In the genomic region with DNA sequence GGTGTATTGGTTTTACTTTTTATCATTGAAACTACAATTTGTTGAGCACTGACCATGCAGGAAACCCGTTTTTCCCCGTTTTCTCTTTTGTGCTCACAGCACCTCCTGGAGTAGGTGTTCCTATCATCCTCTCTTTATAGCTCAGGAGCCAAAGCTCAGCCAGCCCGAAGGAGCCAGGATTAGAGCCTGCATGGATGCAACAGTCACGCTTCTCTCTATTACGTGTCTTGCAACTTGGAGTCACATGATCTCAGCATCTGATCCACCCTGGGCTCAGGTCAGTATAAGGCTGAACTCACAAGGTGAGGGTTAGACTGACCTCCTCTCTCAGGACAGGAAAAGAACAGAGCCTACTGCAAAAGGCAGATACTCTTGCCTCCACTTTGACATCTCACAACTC, we compare ENCODE assay signal across 1 cellular context.
TF ChIP-seq lines count a peak whose summit lies in the region.

No MANE protein-coding gene starts in this region.

TF ChIP-seq in GM12878, 131 proteins besides CTCF, POLR2A, EP300 and RAD21:
- no peak for TF ChIP-seq SMAD5 (IDR thresholded peaks at IDR 0.05; ENCODE audit: low read depth)
- TF ChIP-seq SP1 (IDR thresholded peaks at IDR 0.05; ENCODE audit: low read depth, low read length): no peak
- TF ChIP-seq BCLAF1 (IDR thresholded peaks at IDR 0.05): no peak
- no peak for TF ChIP-seq ATF3 (IDR thresholded peaks at IDR 0.05; ENCODE audit: borderline replicate concordance, extremely low read depth, low read depth, low read length)
TF ChIP-seq in GM12878: peak in this region for 0.
